In the genomic region with DNA sequence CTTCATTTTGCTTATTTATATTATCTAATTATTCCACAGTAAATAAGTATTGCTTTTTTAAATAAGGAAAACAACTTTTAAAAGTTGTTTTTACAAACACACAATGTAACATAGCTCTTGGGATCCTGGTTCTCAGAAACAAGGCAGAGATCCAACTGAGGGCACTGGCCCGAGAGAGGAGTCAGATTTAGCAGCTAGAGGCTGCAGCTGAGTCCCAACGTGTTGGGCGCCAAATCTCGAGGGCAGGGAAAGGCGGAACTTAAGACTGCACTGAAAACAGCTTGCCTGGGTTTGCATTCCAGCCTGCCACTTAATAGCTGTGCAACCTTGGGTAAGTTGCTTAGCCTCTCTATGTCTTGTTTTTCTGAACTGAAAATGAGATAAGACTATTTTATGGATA, we compare ENCODE assay signal across 30 cellular contexts. TPM values are rescaled to one million over a fixed set of nuclear protein-coding genes. Genes with fewer than 3 reads are reported as not detected.
"Had no signal": no experiment of that assay in that cellular context is flagged by ENCODE, and none has a peak within 500 bp of the region (broad histone marks: within the 10 kb centered on the region; RNA-seq: fewer than 3 reads in every experiment).

No MANE protein-coding gene starts in this region.

- H3K4me1 ChIP-seq: adrenal gland, body of pancreas, breast epithelium, SJCRH30 had no signal

- H3K36me3 ChIP-seq: adrenal gland, breast epithelium, MG63, SJCRH30 had no signal

- H3K27ac ChIP-seq: adrenal gland, body of pancreas, breast epithelium, SJCRH30, SK-N-MC had no signal

- H3K4me3 ChIP-seq: adrenal gland, body of pancreas, breast epithelium, MG63, SJCRH30, SK-N-MC had no signal

- FAIRE-seq: astrocyte had no signal

- ATAC-seq: activated CD4-positive, alpha-beta T cell treated with anti-CD3 and anti-CD28 coated beads for 36 hours; activated CD4-positive, CD25-positive, alpha-beta regulatory T cell treated with anti-CD3 and anti-CD28 coated beads, Interleukin-2, amount 50 U/mL, for 24 hours; activated CD8-positive, alpha-beta T cell treated with anti-CD3 and anti-CD28 coated beads, Interleukin-2, amount 10 ng/mL, durations not matched to agents 7 days and 5 days; activated naive CD4-positive, alpha-beta T cell treated with anti-CD3 and anti-CD28 coated beads, Interleukin-2, amount 50 U/mL, for 72 hours; body of pancreas; Panc1; WTC11 had no signal

- H3K27me3 ChIP-seq: adrenal gland, body of pancreas, MG63 had no signal

- H3K9me3 ChIP-seq: adrenal gland, body of pancreas, breast epithelium, MG63, SJCRH30 had no signal

- DNase-seq: activated CD4-positive, alpha-beta T cell treated with anti-CD3 and anti-CD28 coated beads for 36 hours; activated CD4-positive, alpha-beta T cell treated with anti-CD3 and anti-CD28 coated beads, Interleukin-2, amount 10 ng/mL, durations not matched to agents 7 days and 5 days; activated CD4-positive, alpha-beta T cell treated with anti-CD3 and anti-CD28 coated beads, Interleukin-2, amount 50 U/mL, for 48 hours; activated CD8-positive, alpha-beta T cell treated with anti-CD3 and anti-CD28 coated beads, Interleukin-2, amount 10 ng/mL, durations not matched to agents 7 days and 5 days; activated gamma-delta T cell; activated naive CD4-positive, alpha-beta T cell treated with anti-CD3 and anti-CD28 coated beads for 36 hours; activated T-cell treated with anti-CD3 and anti-CD28 coated beads, Interleukin-2, amount 50 U/mL, for 24 hours; adrenal gland; body of pancreas; Kasumi-1; KG1; MV-4-11; NCI-H1092; NCI-H187 treated with DMSO at 0.1 percent for 48 hours; NCI-H2081; NCI-H2227 treated with DMSO at 0.1 percent for 48 hours; NCI-H526 treated with DMSO at 0.1 percent for 48 hours; NCI-H774; SHP77; SJCRH30; T1000 had no signal

RNA-seq across cellular contexts. Expression of a gene that starts 16.4 kb away (rescaled TPM):
- total RNA-seq: activated CD8-positive, alpha-beta T cell treated with anti-CD3 and anti-CD28 coated beads, Interleukin-2, amount 10 ng/mL, durations not matched to agents 7 days and 5 days; activated naive CD4-positive, alpha-beta T cell treated with anti-CD3 and anti-CD28 coated beads for 36 hours; T-helper 1 cell treated with Interleukin-12 subunit alpha and Interleukin-12 subunit beta and Interleukin-4 antibody, amounts not matched to agents 30 ng/mL and 1 ng/mL, for 36 hours had no signal
